In the genomic region with DNA sequence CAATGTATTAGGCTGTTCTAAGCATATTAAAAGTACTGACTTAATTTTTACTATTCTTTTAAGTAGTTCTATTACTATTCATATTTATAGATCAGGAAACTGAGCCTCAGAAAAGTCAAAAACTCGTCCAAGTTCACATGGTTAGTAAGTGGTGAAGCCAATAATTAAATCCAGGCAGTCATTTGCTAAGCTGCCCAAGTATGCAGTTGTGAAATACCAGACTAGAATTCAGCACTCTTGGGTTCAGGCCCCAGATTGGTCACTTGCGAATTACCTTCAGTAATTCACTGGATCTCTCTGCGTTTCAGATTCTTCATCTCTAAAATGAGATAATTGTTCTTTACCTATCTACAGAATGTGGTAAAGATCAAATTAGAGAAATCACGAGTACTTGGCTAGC, we compare ENCODE assay signal across 31 cellular contexts.
"Had no signal": no experiment of that assay in that cellular context is flagged by ENCODE, and none has a peak within 500 bp of the region (broad histone marks: within the 10 kb centered on the region; RNA-seq: fewer than 3 reads in every experiment).

No MANE protein-coding gene starts in this region.

- H3K27ac ChIP-seq: body of pancreas, brain microvascular endothelial cell, breast epithelium, WERI-Rb-1 had no signal

- H3K27me3 ChIP-seq: body of pancreas, brain microvascular endothelial cell, breast epithelium had no signal

- H3K4me1 ChIP-seq: body of pancreas, breast epithelium had no signal

- H3K36me3 ChIP-seq: brain microvascular endothelial cell, breast epithelium, WERI-Rb-1 had no signal

- ATAC-seq: activated CD4-positive, alpha-beta T cell treated with anti-CD3 and anti-CD28 coated beads for 36 hours; activated CD4-positive, CD25-positive, alpha-beta regulatory T cell treated with anti-CD3 and anti-CD28 coated beads, Interleukin-2, amount 50 U/mL, for 24 hours; activated CD8-positive, alpha-beta memory T cell treated with anti-CD3 and anti-CD28 coated beads, Interleukin-2, amount 10 ng/mL, durations not matched to agents 7 days and 5 days; activated CD8-positive, alpha-beta T cell treated with anti-CD3 and anti-CD28 coated beads, Interleukin-2, amount 10 ng/mL, durations not matched to agents 7 days and 5 days; activated naive CD8-positive, alpha-beta T cell treated with anti-CD3 and anti-CD28 coated beads, Interleukin-2, amount 50 U/mL, for 24 hours; body of pancreas; WTC11 had no signal

- H3K4me3 ChIP-seq: body of pancreas, breast epithelium had no signal

- DNase-seq: activated CD4-positive, alpha-beta memory T cell treated with anti-CD3 and anti-CD28 coated beads, Interleukin-2, amount 10 ng/mL, durations not matched to agents 7 days and 5 days; activated CD4-positive, alpha-beta T cell treated with anti-CD3 and anti-CD28 coated beads for 1 hour; activated CD4-positive, alpha-beta T cell treated with anti-CD3 and anti-CD28 coated beads for 36 hours; activated CD4-positive, alpha-beta T cell treated with anti-CD3 and anti-CD28 coated beads for 48 hours; activated CD4-positive, alpha-beta T cell treated with anti-CD3 and anti-CD28 coated beads, Interleukin-2, amount 10 ng/mL, durations not matched to agents 7 days and 5 days; activated CD4-positive, alpha-beta T cell treated with anti-CD3 and anti-CD28 coated beads, Interleukin-2, amount 50 U/mL, for 48 hours; activated CD4-positive, CD25-positive, alpha-beta regulatory T cell; activated CD8-positive, alpha-beta memory T cell treated with anti-CD3 and anti-CD28 coated beads for 24 hours; activated CD8-positive, alpha-beta memory T cell treated with anti-CD3 and anti-CD28 coated beads, Interleukin-2, amount 10 ng/mL, durations not matched to agents 7 days and 5 days; activated CD8-positive, alpha-beta memory T cell treated with anti-CD3 and anti-CD28 coated beads, Interleukin-2, amount 50 U/mL, for 48 hours; activated CD8-positive, alpha-beta T cell treated with anti-CD3 and anti-CD28 coated beads, Interleukin-2, amount 10 ng/mL, durations not matched to agents 7 days and 5 days; activated effector memory CD4-positive, alpha-beta T cell treated with Interleukin-2 at 50 U/mL for 16 hours; activated gamma-delta T cell; activated naive CD4-positive, alpha-beta T cell treated with anti-CD3 and anti-CD28 coated beads, Interleukin-2, amount 10 ng/mL, durations not matched to agents 7 days and 5 days; activated naive CD4-positive, alpha-beta T cell treated with Interleukin-2 at 50 U/mL for 16 hours; activated naive CD8-positive, alpha-beta T cell treated with anti-CD3 and anti-CD28 coated beads, Interleukin-2, amount 10 ng/mL, durations not matched to agents 7 days and 5 days; activated naive CD8-positive, alpha-beta T cell treated with anti-CD3 and anti-CD28 coated beads, Interleukin-2, amount 50 U/mL, for 24 hours; activated T-cell treated with anti-CD3 and anti-CD28 coated beads, Interleukin-2, amount 50 U/mL, for 24 hours; activated T-cell treated with anti-CD3 and anti-CD28 coated beads, Interleukin-2, amount 50 U/mL, for 48 hours; aorta; body of pancreas; brain microvascular endothelial cell; central memory CD4-positive, alpha-beta T cell; T-helper 1 cell; T-helper 2 cell; T-helper 9 cell; WERI-Rb-1 had no signal

- H3K9me3 ChIP-seq: body of pancreas, breast epithelium had no signal

- FAIRE-seq: astrocyte had no signal
